ENCODE assay signal across 21 cellular contexts in genomic region chr5:136103118-136103517, GRCh38. TPM values are rescaled to one million over a fixed set of nuclear protein-coding genes. Genes with fewer than 3 reads are reported as not detected.
A peak's percentile ranks its signal among the peaks of the same experiment; 100 is the strongest.
DNase-seq lines count a peak whose midpoint lies in the region; ATAC-seq and TF ChIP-seq lines count a peak whose summit lies in the region.
"Had no signal": no experiment of that assay in that cellular context is flagged by ENCODE, and none has a peak within 500 bp of the region (broad histone marks: within the 10 kb centered on the region; RNA-seq: fewer than 3 reads in every experiment).

No MANE protein-coding gene starts in this region.

- no peak for TF ChIP-seq POLR2A in heart left ventricle (IDR thresholded peaks at IDR 0.05)

- in situ Hi-C loops in GM13976 (cut with MboI; ENCODE audit: low sequenced_read_pairs, unreplicated experiment) = no loop called here

- no peak overlapping the region for H3K4me3 ChIP-seq in heart left ventricle
- H3K4me3 ChIP-seq: ascending aorta, lower lobe of right lung, stomach had no signal

- TF ChIP-seq CTCF in GM13976 (IDR thresholded peaks at IDR 0.05; ENCODE audit: borderline replicate concordance, control extremely low read depth, extremely low read depth, insufficient read depth, missing control alignments) (no peak), heart left ventricle (IDR thresholded peaks at IDR 0.05) (no peak)

- no peak for DNase-seq in GM13976 (ENCODE audit: low spot score)
- no peak for DNase-seq in Right ventricle myocardium superior
- no peak for DNase-seq in AG08396 (ENCODE audit: low spot score)
- DNase-seq in heart left ventricle = no peak
- DNase-seq: activated CD4-positive, CD25-positive, alpha-beta regulatory T cell; activated effector memory CD4-positive, alpha-beta T cell treated with anti-CD3 and anti-CD28 coated beads, Interleukin-2, amount 50 U/mL, for 16 hours; CD8-positive, alpha-beta T cell; foreskin melanocyte; H9; KG1; lower lobe of right lung; natural killer cell; NCI-H1092 treated with DMSO at 0.1 percent for 48 hours; stomach; T-helper 1 cell had no signal

- H3K36me3 ChIP-seq in heart left ventricle = no peaks in the 10 kb centered on the region
- H3K36me3 ChIP-seq: ascending aorta, lower lobe of right lung, stomach had no signal

- 92 to 100% (median 95%) methylated on average over 1 of the region's 1 CpG for WGBS in heart left ventricle, 4 donors

- H3K4me1 ChIP-seq in heart left ventricle = peaks cover 0 to 11% (median 0%) of the 10 kb centered on the region in 12 donors
- H3K4me1 ChIP-seq: ascending aorta had no signal

- ATAC-seq in GM18867 (IDR thresholded peaks at IDR 0.05; ENCODE audit: unreplicated experiment) (peak; percentile 39), GM21423 (IDR thresholded peaks at IDR 0.05; ENCODE audit: unreplicated experiment) (peak; percentile 82), HG02938 (IDR thresholded peaks at IDR 0.05; ENCODE audit: unreplicated experiment) (peak; percentile 70), HG03521 (IDR thresholded peaks at IDR 0.05; ENCODE audit: unreplicated experiment) (peak; percentile 61), Right ventricle myocardium superior (ENCODE audit: poor library complexity) (no peak), heart left ventricle (no peak)
- ATAC-seq: CD8-positive, alpha-beta T cell; lower lobe of right lung; natural killer cell had no signal

- no peaks in the 10 kb centered on the region for H3K9me3 ChIP-seq in heart left ventricle
- H3K9me3 ChIP-seq: ascending aorta, lower lobe of right lung, stomach had no signal

- H3K27me3 ChIP-seq in heart left ventricle = no peaks in the 10 kb centered on the region
- H3K27me3 ChIP-seq: ascending aorta, stomach had no signal

- intact Hi-C loops in Right ventricle myocardium superior (cut with DNase I) = no loop called here
- intact Hi-C loops in heart left ventricle (cut with DNase I) = no loop called here

- no peak overlapping the region for H3K27ac ChIP-seq in heart left ventricle
- H3K27ac ChIP-seq: ascending aorta, lower lobe of right lung, RWPE1, stomach had no signal

RNA-seq across cellular contexts. Expression of gene SMAD5, which starts 29.5 kb away (rescaled TPM):
- total RNA-seq in Right ventricle myocardium superior (37.2 TPM), heart left ventricle (10 to 100 TPM; 24.9 to 53.3 (median 36.4) TPM)
- polyA plus RNA-seq in heart left ventricle = 10 to 100 TPM in 1 of 2 donors, 1 to 10 TPM in 1; 6.9 to 12.0 TPM

Comparison
In these comparisons a context has a peak if more than half of its experiments do, and no peak if none do; other contexts are left out.
1. ATAC-seq: peak in GM18867 (single experiment), GM21423 (single experiment), HG02938 (single experiment) and HG03521 (single experiment); none in Right ventricle myocardium superior (single experiment) and heart left ventricle (0 of 4).